ENCODE assay signal across 1 cellular context in genomic region chr14:23286020-23286903, GRCh38.
A peak's percentile ranks its signal among the peaks of the same experiment; 100 is the strongest.
TF ChIP-seq lines count a peak whose summit lies in the region.

TSS of gene HOMEZ (minus strand) at chr14:23286132. CDS start at chr14:23285952, 180 bp downstream.

TF ChIP-seq in GM23338, 12 proteins besides CTCF, POLR2A, EP300 and RAD21 (continued from another document):
- TF ChIP-seq REST (IDR thresholded peaks at IDR 0.05; ENCODE audit: unreplicated experiment): no peak
- no peak for TF ChIP-seq ZNF114 (CRISPR knock-in tag; IDR thresholded peaks at IDR 0.05)
- TF ChIP-seq ETS1 (IDR thresholded peaks at IDR 0.05): 0 out of 2 replicates have a peak, but pooled peaks have one; percentile 25
- TF ChIP-seq POLR2AphosphoS5 (IDR thresholded peaks at IDR 0.05; ENCODE audit: low read depth): peak; percentile 69
